Comparison of ENCODE assay signal across 8 cellular contexts in genomic region chr13:114064516-114065140, GRCh38.
DNase-seq lines count a peak whose midpoint lies in the region; ATAC-seq, FAIRE-seq and TF ChIP-seq lines count a peak whose summit lies in the region.

No MANE protein-coding gene starts in this region.

- DNase-seq in MG63 (peak; percentile 51), bronchial epithelial cell (ENCODE audit: low read depth) (no peak), lower lobe of right lung (peak; percentile 47), testis (no peak), GM10266 (ENCODE audit: extremely low spot score) (no peak), NCI-H82 (lab: John Stamatoyannopoulos, UW) (no peak)

- TF ChIP-seq CTCF in C4-2B (conservative IDR thresholded peaks at IDR 0.05) (no peak), bronchial epithelial cell (IDR thresholded peaks at IDR 0.05; ENCODE audit: insufficient read depth, low read length, severe bottlenecking) (no peak), lower lobe of right lung (IDR thresholded peaks at IDR 0.05) (no peak), testis (IDR thresholded peaks at IDR 0.05) (no peak), GM10266 (IDR thresholded peaks at IDR 0.05; ENCODE audit: control insufficient read depth, insufficient read depth, low read depth, missing control alignments) (no peak)

- peak overlapping the region; percentile 85 for H3K27ac ChIP-seq in C4-2B
- peak overlapping the region; percentile 88 for H3K27ac ChIP-seq in lower lobe of right lung
- peak overlapping the region; percentile 89 to 91 for H3K27ac ChIP-seq in testis

- ATAC-seq in lower lobe of right lung (peak; percentile 0 to 38), GM19455 (IDR thresholded peaks at IDR 0.05; ENCODE audit: unreplicated experiment) (no peak)

- H3K36me3 ChIP-seq in MG63 (peaks cover 10% of the 10 kb centered on the region; the same call in 1 of the 2 replicates), bronchial epithelial cell (ENCODE audit: control insufficient read depth, insufficient read depth, low read length) (no peaks in the 10 kb centered on the region), lower lobe of right lung (peaks cover 3% of the 10 kb centered on the region), testis (ENCODE audit: low read depth, missing control alignments) (no peaks in the 10 kb centered on the region)

- 27 to 42% methylated on average over 17 of the region's 17 CpGs for WGBS in testis, 2 donors

- H3K27me3 ChIP-seq in MG63 (no peaks in the 10 kb centered on the region), bronchial epithelial cell (ENCODE audit: control insufficient read depth, insufficient read depth, low read length) (no peaks in the 10 kb centered on the region), lower lobe of right lung (ENCODE audit: low read depth) (no peaks in the 10 kb centered on the region), testis (no peaks in the 10 kb centered on the region)

- no peak for FAIRE-seq in bronchial epithelial cell (lab: Jason Lieb, UNC)

- TF ChIP-seq POLR2A in testis (IDR thresholded peaks at IDR 0.05), result no peak

- H3K9me3 ChIP-seq in MG63, result no peaks in the 10 kb centered on the region
- H3K9me3 ChIP-seq in lower lobe of right lung, result no peaks in the 10 kb centered on the region
- no peaks in the 10 kb centered on the region for H3K9me3 ChIP-seq in testis

- H3K4me3 ChIP-seq in MG63 (peak overlapping the region; percentile 37), bronchial epithelial cell (ENCODE audit: low read depth, low read length) (peak overlapping the region; percentile 11), lower lobe of right lung (peak overlapping the region; percentile 44), testis (no peak overlapping the region)

- H3K4me1 ChIP-seq in lower lobe of right lung (peaks cover 73% of the 10 kb centered on the region), testis (peaks cover 42% of the 10 kb centered on the region)

- intact Hi-C loops in lower lobe of right lung (cut with DNase I) (no loop called here), testis (cut with DNase I; ENCODE audit: low total_unique reads) (no loop called here)

Comparison
In these comparisons a context has a peak if more than half of its experiments do, and no peak if none do; other contexts are left out.
1. DNase-seq: peak in MG63 (single experiment) and lower lobe of right lung (single experiment); none in bronchial epithelial cell (single experiment), testis (single experiment), GM10266 (single experiment) and NCI-H82 (single experiment).
2. H3K4me3 ChIP-seq: peak in MG63 (single experiment), bronchial epithelial cell (single experiment) and lower lobe of right lung (single experiment); none in testis (0 of 2).
3. Peak in every context shown above with its lines, with median percentiles within 50 percentile points of each other: H3K27ac ChIP-seq.